8 cellular contexts compared by ENCODE assay signal in genomic region chr2:208072250-208072892, GRCh38. TPM values are rescaled to one million over a fixed set of nuclear protein-coding genes. Genes with fewer than 3 reads are reported as not detected.
A peak's percentile ranks its signal among the peaks of the same experiment; 100 is the strongest.
DNase-seq lines count a peak whose midpoint lies in the region; ATAC-seq and TF ChIP-seq lines count a peak whose summit lies in the region.

No MANE protein-coding gene starts in this region.

- no peak overlapping the region for H3K27ac Mint-ChIP-seq in chondrocyte (ENCODE audit: unreplicated experiment)

- ATAC-seq in GM18511 (IDR thresholded peaks at IDR 0.05; ENCODE audit: unreplicated experiment): peak; percentile 87
- peak; percentile 68 for ATAC-seq in HG03039 (IDR thresholded peaks at IDR 0.05; ENCODE audit: unreplicated experiment)
- peak; percentile 95 for ATAC-seq in left lung

- DNase-seq in AG04449 (ENCODE audit: low read depth, low spot score) (no peak), NCI-H2171 treated with DMSO at 0.1 percent for 48 hours (lab: John Stamatoyannopoulos, UW) (peak; percentile 55), chondrocyte (ENCODE audit: low spot score) (no peak), left lung (peak in 1 of 2 donors; percentile 51)
- DNase-seq in activated CD4-positive, CD25-positive, alpha-beta regulatory T cell treated with anti-CD3 and anti-CD28 coated beads, Interleukin-2, amount 50 U/mL, for 72 hours: peak; percentile 41
- peak; percentile 13 to 31 (median 17) for DNase-seq in stimulated activated CD4-positive, alpha-beta T cell treated with anti-CD3 and anti-CD28 coated beads, TNF-alpha, amount 100 ng/mL, for 4 hours (ENCODE audit: low read depth in 3 of 3)

- CTCF ChIA-PET in AG04449 (lab: Yijun Ruan, JAX): interaction anchor here (0.6 to 16.2 kb wide), 21 partner anchors 9 to 501 kb away, joined by 3 to 332 read pairs (median 4); no protein-coding TSS in a partner anchor

- intact Hi-C loops in left lung (cut with DNase I): loop anchor here in 1 of 2 donors (10.0 kb wide), 1 partner anchor 328 kb away; no protein-coding TSS in a partner anchor

- no peak overlapping the region for H3K4me3 Mint-ChIP-seq in chondrocyte (ENCODE audit: unreplicated experiment)

- TF ChIP-seq CTCF in AG04449 (IDR thresholded peaks at IDR 0.05; ENCODE audit: insufficient read depth, low read length, missing control alignments): peak; percentile 77
- TF ChIP-seq CTCF in chondrocyte (IDR thresholded peaks at IDR 0.05): peak; percentile 89
- peak; percentile 54 to 73 for TF ChIP-seq CTCF in left lung (IDR thresholded peaks at IDR 0.05)

- no peaks in the 10 kb centered on the region for H3K36me3 Mint-ChIP-seq in chondrocyte (ENCODE audit: low read depth)

- peaks cover 5% of the 10 kb centered on the region for H3K27me3 Mint-ChIP-seq in chondrocyte (ENCODE audit: low read depth)

- H3K36me3 ChIP-seq in left lung: no peaks in the 10 kb centered on the region

- H3K9me3 ChIP-seq in left lung: no peaks in the 10 kb centered on the region

- peaks cover 0 to 4% of the 10 kb centered on the region in 2 donors for H3K27me3 ChIP-seq in left lung

- H3K4me1 Mint-ChIP-seq in chondrocyte (ENCODE audit: low read depth): peaks cover 10% of the 10 kb centered on the region

- POLR2A ChIA-PET in AG04449 (lab: Yijun Ruan, JAX): no interaction called here

- no peak overlapping the region for H3K4me3 ChIP-seq in AG04449 (ENCODE audit: low read depth, low read length)
- H3K4me3 ChIP-seq in left lung: no peak overlapping the region

- H3K9me3 Mint-ChIP-seq in chondrocyte (ENCODE audit: low read depth): no peaks in the 10 kb centered on the region

- H3K4me1 ChIP-seq in left lung: no peaks in the 10 kb centered on the region

- no peak overlapping the region for H3K27ac ChIP-seq in left lung

RNA-seq across cellular contexts. Expression of gene PLEKHM3, which starts 47.0 kb away (rescaled TPM):
- total RNA-seq in chondrocyte (8.7 to 12.9 TPM (median 9.1 TPM) in 3 replicates), left lung (10 to 100 TPM; 15.1 to 16.0 TPM)

RNA-seq across cellular contexts. Expression of gene CRYGD, which starts 52.0 kb away (rescaled TPM):
- total RNA-seq in chondrocyte (not detected in 3 replicates), left lung (not detected)

RNA-seq across cellular contexts. Expression of gene CRYGC, which starts 57.3 kb away (rescaled TPM):
- total RNA-seq in chondrocyte: not detected in 3 replicates
- not detected for total RNA-seq in left lung

Comparison
In these comparisons a context has a peak if more than half of its experiments do, and no peak if none do; other contexts are left out.
1. DNase-seq: peak in NCI-H2171 treated with DMSO at 0.1 percent for 48 hours (single experiment), activated CD4-positive, CD25-positive, alpha-beta regulatory T cell treated with anti-CD3 and anti-CD28 coated beads, Interleukin-2, amount 50 U/mL, for 72 hours (single experiment) and stimulated activated CD4-positive, alpha-beta T cell treated with anti-CD3 and anti-CD28 coated beads, TNF-alpha, amount 100 ng/mL, for 4 hours (3 of 3); none in AG04449 (single experiment) and chondrocyte (single experiment).
2. Peak in every context shown above with its lines, with median percentiles within 50 percentile points of each other: CTCF ChIP-seq and ATAC-seq.